Comparison of ENCODE assay signal across 30 cellular contexts in the genomic region with DNA sequence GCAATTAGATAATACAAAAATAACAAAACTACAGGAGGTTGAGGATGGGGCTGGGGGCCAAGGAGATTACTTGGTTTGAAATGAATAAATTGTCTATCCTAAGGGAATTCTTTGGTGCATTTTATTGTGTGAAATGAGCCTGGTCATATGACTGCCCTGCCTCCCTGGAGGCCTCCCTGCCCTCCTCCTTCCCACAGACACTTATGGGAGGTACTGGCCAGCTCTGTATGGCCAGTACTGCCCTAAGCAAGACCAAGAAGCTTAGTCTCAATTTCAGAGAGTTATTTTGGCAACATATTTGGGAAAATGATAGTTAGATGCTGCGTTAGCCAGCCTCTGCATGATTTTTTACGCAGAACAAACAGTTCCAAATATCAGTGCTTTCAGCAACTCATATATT.
"Had no signal": no experiment of that assay in that cellular context is flagged by ENCODE, and none has a peak within 500 bp of the region (broad histone marks: within the 10 kb centered on the region; RNA-seq: fewer than 3 reads in every experiment).

No MANE protein-coding gene starts in this region.

- H3K9me3 ChIP-seq: adrenal gland, ascending aorta, body of pancreas, breast epithelium had no signal

- H3K27ac ChIP-seq: adrenal gland, ascending aorta, body of pancreas, brain microvascular endothelial cell, breast epithelium, cardiac muscle cell had no signal

- H3K4me3 ChIP-seq: adrenal gland, ascending aorta, body of pancreas, breast epithelium, cardiac muscle cell had no signal

- DNase-seq: activated effector memory CD4-positive, alpha-beta T cell treated with anti-CD3 and anti-CD28 coated beads, Interleukin-2, amount 50 U/mL, for 16 hours; activated effector memory CD4-positive, alpha-beta T cell treated with Interleukin-2 at 50 U/mL for 16 hours; activated gamma-delta T cell; activated gamma-delta T cell treated with Interleukin-2 at 50 U/mL for 16 hours; activated naive CD4-positive, alpha-beta T cell; activated naive CD4-positive, alpha-beta T cell treated with anti-CD3 and anti-CD28 coated beads for 36 hours; activated naive CD4-positive, alpha-beta T cell treated with anti-CD3 and anti-CD28 coated beads, Interleukin-2, amount 10 ng/mL, durations not matched to agents 7 days and 5 days; activated naive CD4-positive, alpha-beta T cell treated with anti-CD3 and anti-CD28 coated beads, Interleukin-2, amount 50 U/mL, for 16 hours; activated naive CD4-positive, alpha-beta T cell treated with Interleukin-2 at 50 U/mL for 16 hours; activated naive CD8-positive, alpha-beta T cell treated with anti-CD3 and anti-CD28 coated beads for 36 hours; activated naive CD8-positive, alpha-beta T cell treated with anti-CD3 and anti-CD28 coated beads, Interleukin-2, amount 10 ng/mL, durations not matched to agents 7 days and 5 days; activated naive CD8-positive, alpha-beta T cell treated with anti-CD3 and anti-CD28 coated beads, Interleukin-2, amount 50 U/mL, for 24 hours; activated T-cell treated with anti-CD3 and anti-CD28 coated beads, Interleukin-2, amount 50 U/mL, for 1 hour; activated T-cell treated with anti-CD3 and anti-CD28 coated beads, Interleukin-2, amount 50 U/mL, for 24 hours; activated T-cell treated with anti-CD3 and anti-CD28 coated beads, Interleukin-2, amount 50 U/mL, for 4 hours; activated T-cell treated with anti-CD3 and anti-CD28 coated beads, Interleukin-2, amount 50 U/mL, for 48 hours; activated T-cell treated with anti-CD3 and anti-CD28 coated beads, Interleukin-2, amount 50 U/mL, for 72 hours; adrenal gland; amniotic stem cell; amygdala; anterior cingulate cortex; aorta; body of pancreas; brain microvascular endothelial cell; caudate nucleus; central memory CD4-positive, alpha-beta T cell; cerebellar nuclear complex had no signal

- H3K27me3 ChIP-seq: adrenal gland, ascending aorta, body of pancreas, brain microvascular endothelial cell, breast epithelium, cardiac muscle cell had no signal

- H3K4me1 ChIP-seq: body of pancreas, breast epithelium had no signal

- H3K36me3 ChIP-seq: adrenal gland, ascending aorta, brain microvascular endothelial cell, breast epithelium, cardiac muscle cell had no signal
